ENCODE assay signal across 17 cellular contexts in the genomic region with DNA sequence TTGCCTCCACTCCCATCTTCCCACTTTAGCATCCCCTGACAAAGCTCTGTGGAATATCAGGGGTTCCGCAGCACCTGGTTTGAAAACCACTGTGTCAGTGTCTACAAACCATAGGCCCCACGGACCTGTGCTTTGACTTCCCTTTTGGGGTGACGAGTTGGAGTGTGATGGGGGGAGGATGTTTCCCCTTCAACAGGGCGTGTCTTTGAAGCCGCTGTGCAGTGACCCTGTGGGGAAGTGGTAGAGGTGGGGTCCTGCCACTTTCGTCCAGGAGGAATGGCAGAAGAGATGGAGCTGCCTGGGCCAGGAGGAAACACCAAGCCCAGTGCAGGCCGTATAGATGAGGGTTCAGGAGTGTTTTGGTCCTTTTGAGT. TPM values are rescaled to one million over a fixed set of nuclear protein-coding genes. Genes with fewer than 3 reads are reported as not detected.
DNase-seq lines count a peak whose midpoint lies in the region; ATAC-seq and TF ChIP-seq lines count a peak whose summit lies in the region.
"Had no signal": no experiment of that assay in that cellular context is flagged by ENCODE, and none has a peak within 500 bp of the region (broad histone marks: within the 10 kb centered on the region; RNA-seq: fewer than 3 reads in every experiment).

No MANE protein-coding gene starts in this region.

- H3K9me3 ChIP-seq in osteoblast (ENCODE audit: low read depth, low read length) = no peaks in the 10 kb centered on the region
- H3K9me3 ChIP-seq: adrenal gland, thyroid gland had no signal

- H3K4me3 Mint-ChIP-seq in central memory CD8-positive, alpha-beta T cell = no peak overlapping the region
- H3K4me3 Mint-ChIP-seq: nephron had no signal

- peaks cover 32% of the 10 kb centered on the region for H3K4me1 Mint-ChIP-seq in central memory CD8-positive, alpha-beta T cell
- H3K4me1 Mint-ChIP-seq: nephron had no signal

- ATAC-seq in central memory CD8-positive, alpha-beta T cell (replicated peaks; ENCODE audit: extremely low read depth, poor library complexity, severe bottlenecking) = no peak
- no peak for ATAC-seq in GM18858 (IDR thresholded peaks at IDR 0.05; ENCODE audit: unreplicated experiment)

- no peak overlapping the region for H3K27ac ChIP-seq in osteoblast (ENCODE audit: low read depth, low read length)
- H3K27ac ChIP-seq: adrenal gland, GM23248, thyroid gland had no signal

- no peaks in the 10 kb centered on the region for H3K79me2 ChIP-seq in osteoblast (ENCODE audit: insufficient read depth, low read length)

- H4K20me1 ChIP-seq in osteoblast (ENCODE audit: insufficient read depth, low read length) = no peaks in the 10 kb centered on the region

- no peak for TF ChIP-seq CTCF in osteoblast (IDR thresholded peaks at IDR 0.05; ENCODE audit: extremely low read depth, low read depth, low read length)

- no peak overlapping the region for H3K4me3 ChIP-seq in osteoblast (ENCODE audit: insufficient read depth, low read length)
- H3K4me3 ChIP-seq: adrenal gland, dorsolateral prefrontal cortex, GM23248, skin epidermis, thyroid gland had no signal

- H3K36me3 ChIP-seq in osteoblast (ENCODE audit: insufficient read depth, low read length) = no peaks in the 10 kb centered on the region
- H3K36me3 ChIP-seq: adrenal gland, thyroid gland had no signal

- no peaks in the 10 kb centered on the region for H3K9me3 Mint-ChIP-seq in central memory CD8-positive, alpha-beta T cell

- no peak overlapping the region for H2AFZ ChIP-seq in osteoblast (ENCODE audit: low read length)
- H2AFZ ChIP-seq: GM23248 had no signal

- peaks cover 3% of the 10 kb centered on the region for H3K36me3 Mint-ChIP-seq in central memory CD8-positive, alpha-beta T cell (ENCODE audit: insufficient read depth)

- no peaks in the 10 kb centered on the region for H3K4me1 ChIP-seq in osteoblast (ENCODE audit: insufficient read depth, low read length)
- H3K4me1 ChIP-seq: adrenal gland, thyroid gland had no signal

- H3K4me2 ChIP-seq in osteoblast (ENCODE audit: insufficient read depth, low read length) = no peak overlapping the region

- H3K27me3 Mint-ChIP-seq in central memory CD8-positive, alpha-beta T cell = no peaks in the 10 kb centered on the region

- H3K27ac Mint-ChIP-seq in central memory CD8-positive, alpha-beta T cell (ENCODE audit: low read depth) = peak overlapping the region; percentile 86
- H3K27ac Mint-ChIP-seq: nephron had no signal

- peaks cover 24% of the 10 kb centered on the region for H3K27me3 ChIP-seq in osteoblast (ENCODE audit: insufficient read depth, low read length)
- H3K27me3 ChIP-seq: adrenal gland, dorsolateral prefrontal cortex, thyroid gland had no signal

- DNase-seq in CMK (ENCODE audit: low read depth) (peak; percentile 58), NOMO-1 treated with dmso at 0.1 percent for 144 hours (lab: John Stamatoyannopoulos, UW; ENCODE audit: unreplicated experiment) (peak; percentile 17), osteoblast (ENCODE audit: insufficient read length, low spot score, missing footprints) (peak; percentile 71), cerebellar cortex (ENCODE audit: low spot score) (no peak), RKO (ENCODE audit: low spot score) (no peak)
- no peak for DNase-seq in central memory CD8-positive, alpha-beta T cell (ENCODE audit: low spot score in 2 of 2)
- DNase-seq in activated CD8-positive, alpha-beta memory T cell treated with anti-CD3 and anti-CD28 coated beads, Interleukin-2, amount 50 U/mL, for 4 hours = no peak
- DNase-seq: activated CD4-positive, CD25-positive, alpha-beta regulatory T cell treated with anti-CD3 and anti-CD28 coated beads, Interleukin-2, amount 50 U/mL, for 72 hours; adrenal gland; DMS 273 treated with DMSO at 0.1 percent for 48 hours; GM23248; NCI-H1417 treated with DMSO at 0.1 percent for 48 hours; thyroid gland had no signal

RNA-seq across cellular contexts. Expression of gene TPBGL, which starts 20.9 kb away (rescaled TPM):
- total RNA-seq in osteoblast = not detected in 2 replicates
- total RNA-seq: GM23248 had no signal

Comparison
In these comparisons a context has a peak if more than half of its experiments do, and no peak if none do; other contexts are left out.
1. DNase-seq: peak in CMK (single experiment), NOMO-1 treated with dmso at 0.1 percent for 144 hours (single experiment) and osteoblast (single experiment); none in central memory CD8-positive, alpha-beta T cell (0 of 2), cerebellar cortex (single experiment), RKO (single experiment) and activated CD8-positive, alpha-beta memory T cell treated with anti-CD3 and anti-CD28 coated beads, Interleukin-2, amount 50 U/mL, for 4 hours (single experiment).